In genomic region chr6:87481936-87482335, GRCh38 we compare ENCODE assay signal across 22 cellular contexts.
"Had no signal": no experiment of that assay in that cellular context is flagged by ENCODE, and none has a peak within 500 bp of the region (broad histone marks: within the 10 kb centered on the region; RNA-seq: fewer than 3 reads in every experiment).

No MANE protein-coding gene starts in this region.

- H3K27ac Mint-ChIP-seq: activated naive CD8-positive, alpha-beta T cell treated with anti-CD3 and anti-CD28 coated beads, Interleukin-2, amount 50 U/mL, for 24 hours; memory B cell; natural killer cell; progenitor cell of endocrine pancreas; stimulated activated naive B cell treated with anti-CD40 and anti-IgM and Interleukin-4, amounts not matched to agents 10 μg/mL and 1 μg/mL and 100 μg/mL, for 72 hours had no signal

- DNase-seq: activated CD4-positive, alpha-beta T cell treated with anti-CD3 and anti-CD28 coated beads for 4 hours; activated CD8-positive, alpha-beta memory T cell treated with anti-CD3 and anti-CD28 coated beads for 24 hours; activated naive CD4-positive, alpha-beta T cell treated with Interleukin-2 at 50 U/mL for 16 hours; activated naive CD8-positive, alpha-beta T cell treated with anti-CD3 and anti-CD28 coated beads, Interleukin-2, amount 50 U/mL, for 24 hours; effector CD4-positive, alpha-beta T cell; heart right ventricle; left ventricle myocardium inferior; natural killer cell; nucleus accumbens; right cardiac atrium; stimulated activated naive B cell treated with anti-CD40 and anti-IgM and Interleukin-4, amounts not matched to agents 10 μg/mL and 1 μg/mL and 100 μg/mL, for 72 hours; transverse colon; WERI-Rb-1 had no signal

- H3K36me3 Mint-ChIP-seq: natural killer cell had no signal

- H3K27ac ChIP-seq: cardiac muscle cell, heart right ventricle, left ventricle myocardium inferior, transverse colon, WERI-Rb-1 had no signal

- H3K9me3 Mint-ChIP-seq: activated naive CD8-positive, alpha-beta T cell treated with anti-CD3 and anti-CD28 coated beads, Interleukin-2, amount 50 U/mL, for 24 hours; memory B cell; natural killer cell; stimulated activated naive B cell treated with anti-CD40 and anti-IgM and Interleukin-4, amounts not matched to agents 10 μg/mL and 1 μg/mL and 100 μg/mL, for 72 hours had no signal

- H3K9me3 ChIP-seq: left ventricle myocardium inferior, transverse colon had no signal

- H3K4me1 ChIP-seq: left ventricle myocardium inferior, transverse colon had no signal

- H3K27me3 Mint-ChIP-seq: activated naive CD8-positive, alpha-beta T cell treated with anti-CD3 and anti-CD28 coated beads, Interleukin-2, amount 50 U/mL, for 24 hours; memory B cell; progenitor cell of endocrine pancreas; stimulated activated naive B cell treated with anti-CD40 and anti-IgM and Interleukin-4, amounts not matched to agents 10 μg/mL and 1 μg/mL and 100 μg/mL, for 72 hours had no signal

- H3K27me3 ChIP-seq: cardiac muscle cell, heart right ventricle, transverse colon had no signal

- H3K4me3 ChIP-seq: cardiac muscle cell, heart right ventricle, left ventricle myocardium inferior, smooth muscle cell, transverse colon had no signal

- H3K4me3 Mint-ChIP-seq: activated naive CD8-positive, alpha-beta T cell treated with anti-CD3 and anti-CD28 coated beads, Interleukin-2, amount 50 U/mL, for 24 hours; memory B cell; natural killer cell; stimulated activated naive B cell treated with anti-CD40 and anti-IgM and Interleukin-4, amounts not matched to agents 10 μg/mL and 1 μg/mL and 100 μg/mL, for 72 hours had no signal

- FAIRE-seq: astrocyte, colon, endothelial cell of umbilical vein, frontal cortex, keratinocyte had no signal

- H3K4me1 Mint-ChIP-seq: activated naive CD8-positive, alpha-beta T cell treated with anti-CD3 and anti-CD28 coated beads, Interleukin-2, amount 50 U/mL, for 24 hours had no signal

- H3K36me3 ChIP-seq: cardiac muscle cell had no signal

- ATAC-seq: activated naive CD8-positive, alpha-beta T cell treated with anti-CD3 and anti-CD28 coated beads, Interleukin-2, amount 50 U/mL, for 24 hours; heart right ventricle; natural killer cell; right cardiac atrium; stimulated activated naive B cell treated with anti-CD40 and anti-IgM and Interleukin-4, amounts not matched to agents 10 μg/mL and 1 μg/mL and 100 μg/mL, for 72 hours had no signal

- H3K4me2 ChIP-seq: smooth muscle cell had no signal
